In the genomic region with DNA sequence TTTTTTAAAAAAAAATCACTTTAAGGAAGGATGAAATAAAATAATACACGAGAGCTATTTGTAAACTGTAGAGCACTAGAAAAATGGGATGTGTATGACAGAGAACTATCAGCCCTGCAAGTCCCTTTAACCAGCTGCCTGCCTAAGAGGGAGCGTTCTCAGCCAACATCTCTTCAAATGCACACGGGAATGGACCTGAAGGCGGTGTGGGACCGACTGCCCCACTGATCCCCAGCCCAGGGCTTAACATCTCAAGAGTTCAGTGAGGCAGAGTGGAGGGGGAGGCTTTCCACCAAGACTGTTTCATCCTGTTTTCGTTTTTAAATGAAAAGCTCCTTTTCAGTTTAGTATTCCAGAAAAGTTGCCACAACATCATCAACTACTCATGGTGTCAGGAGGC, we compare ENCODE assay signal across 16 cellular contexts. TPM values are rescaled to one million over a fixed set of nuclear protein-coding genes. Genes with fewer than 3 reads are reported as not detected.
A peak's percentile ranks its signal among the peaks of the same experiment; 100 is the strongest.
DNase-seq lines count a peak whose midpoint lies in the region; ATAC-seq, FAIRE-seq and TF ChIP-seq lines count a peak whose summit lies in the region.
"Had no signal": no experiment of that assay in that cellular context is flagged by ENCODE, and none has a peak within 500 bp of the region (broad histone marks: within the 10 kb centered on the region; RNA-seq: fewer than 3 reads in every experiment).

No MANE protein-coding gene starts in this region.

- H3K36me3 ChIP-seq in HepG2 (replicated peaks in 1 of 2; ENCODE audit: control insufficient read depth in 1 of 2, insufficient read depth in 2 of 2, low read length in 2 of 2) (no peaks in the 10 kb centered on the region), right lobe of liver (no peaks in the 10 kb centered on the region), iPS-20b (ENCODE audit: insufficient read depth, low read depth, low read length) (no peaks in the 10 kb centered on the region), colonic mucosa (no peaks in the 10 kb centered on the region)
- H3K36me3 ChIP-seq: cardiac muscle cell, esophagus squamous epithelium had no signal

- H3K4me1 ChIP-seq in HepG2 (ENCODE audit: insufficient read depth, low read length) (peaks cover 47% of the 10 kb centered on the region), right lobe of liver (peaks cover 0 to 4% (median 0%) of the 10 kb centered on the region in 4 donors), iPS-20b (ENCODE audit: insufficient read depth, low read length) (peaks cover 49% of the 10 kb centered on the region; the same call in 1 of the 2 replicates), colonic mucosa (peaks cover 9% of the 10 kb centered on the region)

- H3K27ac ChIP-seq in HepG2 (ENCODE audit: extremely low read length, insufficient read depth, low read length), result no peak overlapping the region
- H3K27ac ChIP-seq in right lobe of liver, result no peak overlapping the region
- H3K27ac ChIP-seq in iPS-20b (ENCODE audit: low read length), result no peak overlapping the region
- no peak overlapping the region for H3K27ac ChIP-seq in colonic mucosa
- H3K27ac ChIP-seq: cardiac muscle cell had no signal

- CTCF ChIA-PET in HepG2 (lab: Yijun Ruan, JAX; ENCODE audit: low intra/inter-chr PET ratio, low total read pairs), result no interaction called here
- CTCF ChIA-PET in activated CD4-positive, alpha-beta memory T cell treated with anti-CD3 and anti-CD28 coated beads for 36 hours (lab: Charles Lee), result interaction anchor here (0.7 to 3.9 kb wide), 12 partner anchors 11 to 215 kb away, joined by 3 to 20 read pairs (median 4); no protein-coding TSS in a partner anchor

- no peak overlapping the region for H3K9ac ChIP-seq in HepG2 (ENCODE audit: insufficient read depth, low read depth, low read length)
- H3K9ac ChIP-seq in iPS-20b (ENCODE audit: low read depth, low read length), result no peak overlapping the region; the same call in 1 of the 2 replicates
- peak overlapping the region in 1 of 2 donors; percentile 3 for H3K9ac ChIP-seq in colonic mucosa (ENCODE audit: low read depth in 2 of 2, low read length in 2 of 2)

- in situ Hi-C loops in HepG2 (cut with HindIII; ENCODE audit: extremely low pct_ligation_motif_present, low pct_unique_long_range_greater_than_20kb), result no loop called here

- ATAC-seq in HepG2 (no peak), right lobe of liver (no peak), GM21447 (IDR thresholded peaks at IDR 0.05; ENCODE audit: unreplicated experiment) (no peak), HG03469 (IDR thresholded peaks at IDR 0.05; ENCODE audit: unreplicated experiment) (no peak)
- ATAC-seq: stimulated activated naive B cell treated with anti-CD40 and anti-IgM and Interleukin-4, amounts not matched to agents 10 μg/mL and 1 μg/mL and 100 μg/mL, for 72 hours had no signal

- H4K20me1 ChIP-seq in HepG2 (ENCODE audit: insufficient read depth, low read length), result peaks cover 11% of the 10 kb centered on the region

- H3K27me3 ChIP-seq in HepG2 (ENCODE audit: control insufficient read depth in 1 of 2, insufficient read depth in 2 of 2, low read length in 2 of 2) (no peaks in the 10 kb centered on the region; a peak in 1 of 5 replicates), right lobe of liver (no peaks in the 10 kb centered on the region), iPS-20b (ENCODE audit: insufficient read depth, low read length) (no peaks in the 10 kb centered on the region), colonic mucosa (no peaks in the 10 kb centered on the region)
- H3K27me3 ChIP-seq: cardiac muscle cell, esophagus squamous epithelium had no signal

- H3K4me3 Mint-ChIP-seq in activated CD4-positive, alpha-beta memory T cell treated with anti-CD3 and anti-CD28 coated beads for 36 hours, result peak overlapping the region; percentile 89

- H3K79me2 ChIP-seq in HepG2 (ENCODE audit: insufficient read depth, low read length), result peaks cover 44% of the 10 kb centered on the region

- no peak for TF ChIP-seq EP300 in HepG2 (IDR thresholded peaks at IDR 0.05; ENCODE audit: low read depth in 2 of 2, low read length in 2 of 2)
- TF ChIP-seq EP300 in HepG2 (CRISPR knock-in tag; IDR thresholded peaks at IDR 0.05; ENCODE audit: borderline replicate concordance), result no peak

- 88% methylated on average over 6 of the region's 6 CpGs for WGBS in HepG2 (ENCODE audit: low lambda C conversion rate)
- 79% methylated on average over 6 of the region's 6 CpGs for WGBS in right lobe of liver (ENCODE audit: insufficient coverage, low coverage, low lambda C conversion rate, missing lambda C conversion rate)

- H3K4me3 ChIP-seq in HepG2 (replicated peaks in 1 of 3; ENCODE audit: insufficient read depth in 1 of 3, low read depth in 2 of 3, low read length in 3 of 3) (no peak overlapping the region), right lobe of liver (no peak overlapping the region), iPS-20b (ENCODE audit: low read length) (peak overlapping the region; percentile 83; the same call in 1 of the 2 replicates), colonic mucosa (no peak overlapping the region)
- H3K4me3 ChIP-seq: cardiac muscle cell had no signal

- H3K4me2 ChIP-seq in HepG2 (ENCODE audit: low read depth, low read length), result peak overlapping the region; percentile 98; the same call in 1 of the 2 replicates

- peak overlapping the region; percentile 86 for H3K27ac Mint-ChIP-seq in activated CD4-positive, alpha-beta memory T cell treated with anti-CD3 and anti-CD28 coated beads for 36 hours
- H3K27ac Mint-ChIP-seq: B cell had no signal

- no peaks in the 10 kb centered on the region for H3K27me3 Mint-ChIP-seq in activated CD4-positive, alpha-beta memory T cell treated with anti-CD3 and anti-CD28 coated beads for 36 hours
- H3K27me3 Mint-ChIP-seq: B cell; progenitor cell of endocrine pancreas; stimulated activated naive B cell treated with anti-CD40 and anti-IgM and Interleukin-4, amounts not matched to agents 10 μg/mL and 1 μg/mL and 100 μg/mL, for 72 hours had no signal

- FAIRE-seq in HepG2 (lab: Jason Lieb, UNC), result no peak
- FAIRE-seq: G401.6, TTC549 had no signal

- POLR2A ChIA-PET in HepG2 (lab: Yijun Ruan, JAX), result no interaction called here
- POLR2A ChIA-PET in activated CD4-positive, alpha-beta memory T cell treated with anti-CD3 and anti-CD28 coated beads for 36 hours (lab: Charles Lee), result interaction anchor here (0.9 to 3.3 kb wide), 7 partner anchors 9 to 113 kb away, joined by 3 to 22 read pairs (median 4); no protein-coding TSS in a partner anchor

- DNase-seq in HepG2 (ENCODE audit: low spot score) (no peak), right lobe of liver (no peak), ureter (ENCODE audit: low spot score) (peak; percentile 26), colonic mucosa (no peak)
- no peak for DNase-seq in activated CD4-positive, alpha-beta memory T cell treated with anti-CD3 and anti-CD28 coated beads for 36 hours
- DNase-seq: esophagus squamous epithelium; mammary epithelial cell; stimulated activated naive B cell treated with anti-CD40 and anti-IgM and Interleukin-4, amounts not matched to agents 10 μg/mL and 1 μg/mL and 100 μg/mL, for 72 hours had no signal

- no peak overlapping the region for H2AFZ ChIP-seq in HepG2 (ENCODE audit: low read length)

- TF ChIP-seq POLR2A in HepG2 (IDR thresholded peaks at IDR 0.05; ENCODE audit: insufficient read depth in 1 of 2, low read depth in 2 of 2, low read length in 2 of 2), result no peak
- no peak for TF ChIP-seq POLR2A in right lobe of liver (IDR thresholded peaks at IDR 0.05)

- no peak for TF ChIP-seq RAD21 in HepG2 (CRISPR knock-in tag; IDR thresholded peaks at IDR 0.05)

- H3K9me3 ChIP-seq in HepG2 (ENCODE audit: low read length) (no peaks in the 10 kb centered on the region), right lobe of liver (no peaks in the 10 kb centered on the region), iPS-20b (ENCODE audit: insufficient read depth, low read depth, low read length) (no peaks in the 10 kb centered on the region), colonic mucosa (no peaks in the 10 kb centered on the region)
- H3K9me3 ChIP-seq: esophagus squamous epithelium had no signal

- BruUV-seq in HepG2 (replicated peaks; lab: Mats Ljungman, UMichigan), result no TSS peak

- peaks cover 4% of the 10 kb centered on the region for H3K36me3 Mint-ChIP-seq in activated CD4-positive, alpha-beta memory T cell treated with anti-CD3 and anti-CD28 coated beads for 36 hours

- intact Hi-C loops in HepG2 (cut with micrococcal nuclease; ENCODE audit: unreplicated experiment) (loop anchor here (5.0 to 10.0 kb wide), 2 partner anchors 40 to 158 kb away; partner anchors contain the start of genes COA5 and UNC50), right lobe of liver (cut with DNase I) (no loop called here), colonic mucosa (cut with DNase I) (loop anchor here (10.0 kb wide), 1 partner anchor 118 kb away; no protein-coding TSS in a partner anchor)
- intact Hi-C loops in activated CD4-positive, alpha-beta memory T cell treated with anti-CD3 and anti-CD28 coated beads for 36 hours (cut with micrococcal nuclease), result loop anchor here (1.0 kb wide), 3 partner anchors 8 to 41 kb away; no protein-coding TSS in a partner anchor

- H3K4me1 Mint-ChIP-seq in activated CD4-positive, alpha-beta memory T cell treated with anti-CD3 and anti-CD28 coated beads for 36 hours (ENCODE audit: low read depth), result peaks cover 56% of the 10 kb centered on the region

- TF ChIP-seq CTCF in HepG2 (CRISPR knock-in tag; IDR thresholded peaks at IDR 0.05) (no peak), right lobe of liver (IDR thresholded peaks at IDR 0.05) (no peak), colonic mucosa (IDR thresholded peaks at IDR 0.05) (no peak)

- no peaks in the 10 kb centered on the region for H3K9me3 Mint-ChIP-seq in activated CD4-positive, alpha-beta memory T cell treated with anti-CD3 and anti-CD28 coated beads for 36 hours
- H3K9me3 Mint-ChIP-seq: stimulated activated naive B cell treated with anti-CD40 and anti-IgM and Interleukin-4, amounts not matched to agents 10 μg/mL and 1 μg/mL and 100 μg/mL, for 72 hours had no signal

RNA-seq across cellular contexts. Expression of gene INPP4A, which starts 2.2 kb away (rescaled TPM):
- 7.9 and 10.9 TPM in 2 replicates for total RNA-seq in HepG2 (2016; rRNA removed; fragmentation: Illumina TruSeq; extraction: Trizol)
- total RNA-seq in HepG2 (2016; cell fraction: cytosol; rRNA removed; fragmentation: Illumina TruSeq; extraction: Trizol; ENCODE audit: low read depth), result 1.4 and 2.1 TPM in 2 replicates
- 7.9 and 10.3 TPM in 2 replicates for total RNA-seq in HepG2 (2016; cell fraction: insoluble cytoplasmic fraction; rRNA removed; fragmentation: Illumina TruSeq; extraction: Trizol)
- 5.0 and 5.2 TPM in 2 replicates for total RNA-seq in HepG2 (2016; cell fraction: membrane; rRNA removed; fragmentation: Illumina TruSeq; extraction: Trizol)
- 15.4 and 17.5 TPM in 2 replicates for total RNA-seq in HepG2 (2016; cell fraction: nucleus; rRNA removed; fragmentation: Illumina TruSeq; extraction: Trizol)
- polyA plus RNA-seq in HepG2 (2011; rRNA removed), result 10.1 and 14.2 TPM in 2 replicates
- 6.9 and 8.5 TPM in 2 replicates for polyA plus RNA-seq in HepG2 (2011; cell fraction: cytosol; rRNA removed)
- 48.2 and 51.5 TPM in 2 replicates for polyA plus RNA-seq in HepG2 (2011; cell fraction: nucleus; rRNA removed)
- 7.2 and 8.8 TPM in 2 replicates for polyA plus RNA-seq in HepG2 (2012)
- 0.58 and 0.63 TPM in 2 replicates for polyA plus RNA-seq in HepG2 (2016; cell fraction: cytosol; fragmentation: Illumina TruSeq; extraction: Trizol; ENCODE audit: low read depth)
- polyA plus RNA-seq in HepG2 (2016; cell fraction: insoluble cytoplasmic fraction; fragmentation: Illumina TruSeq; extraction: Trizol; ENCODE audit: low read depth), result 4.8 and 5.7 TPM in 2 replicates
- 1.7 and 1.9 TPM in 2 replicates for polyA plus RNA-seq in HepG2 (2016; cell fraction: membrane; fragmentation: Illumina TruSeq; extraction: Trizol; ENCODE audit: low read depth)
- polyA plus RNA-seq in HepG2 (2016; cell fraction: nucleus; fragmentation: Illumina TruSeq; extraction: Trizol; ENCODE audit: insufficient read depth, low read depth), result 13.1 and 16.7 TPM in 2 replicates
- 53.3 and 60.1 TPM in 2 replicates for polyA minus RNA-seq in HepG2 (2011; rRNA and poly(A)+ RNA removed; ENCODE audit: low replicate concordance)
- 8.1 and 11.8 TPM in 2 replicates for polyA minus RNA-seq in HepG2 (2011; cell fraction: cytosol; rRNA and poly(A)+ RNA removed)
- 56.7 and 68.1 TPM in 2 replicates for polyA minus RNA-seq in HepG2 (2011; cell fraction: nucleus; rRNA and poly(A)+ RNA removed)
- 10 to 100 TPM in 1 of 6 experiments, 1 to 10 TPM in 5; 6.5 to 10.4 (median 8.0) TPM for total RNA-seq in right lobe of liver
- total RNA-seq in activated CD4-positive, alpha-beta memory T cell treated with anti-CD3 and anti-CD28 coated beads for 36 hours, result 10 to 100 TPM; 40.7 to 42.0 TPM
- total RNA-seq in ureter, result 80.6 TPM
- total RNA-seq in colonic mucosa, result 10 to 100 TPM; 11.5 to 17.9 TPM

Comparison
In these comparisons a context has a peak if more than half of its experiments do, and no peak if none do; other contexts are left out.
1. intact Hi-C loops: an anchor here in HepG2 (5.0 to 10.0 kb wide), activated CD4-positive, alpha-beta memory T cell treated with anti-CD3 and anti-CD28 coated beads for 36 hours (1.0 kb wide) and colonic mucosa (10.0 kb wide); none called in right lobe of liver.